In genomic region chr20:17579369-17580039, GRCh38 we compare ENCODE assay signal across 17 cellular contexts. TPM values are rescaled to one million over a fixed set of nuclear protein-coding genes. Genes with fewer than 3 reads are reported as not detected.
A peak's percentile ranks its signal among the peaks of the same experiment; 100 is the strongest.
DNase-seq lines count a peak whose midpoint lies in the region; ATAC-seq, FAIRE-seq and TF ChIP-seq lines count a peak whose summit lies in the region.
"Had no signal": no experiment of that assay in that cellular context is flagged by ENCODE, and none has a peak within 500 bp of the region (broad histone marks: within the 10 kb centered on the region; RNA-seq: fewer than 3 reads in every experiment).

No MANE protein-coding gene starts in this region.

- no peak for TF ChIP-seq POLR2A in endothelial cell of umbilical vein (IDR thresholded peaks at IDR 0.05; ENCODE audit: low read depth, low read length)

- H3K4ac ChIP-seq in H9 (ENCODE audit: low read depth, low read length) = no peak overlapping the region

- intact Hi-C loops in endothelial cell of umbilical vein (cut with micrococcal nuclease) = no loop called here

- H4K20me1 ChIP-seq in H9 (ENCODE audit: control insufficient read depth, insufficient read depth, insufficient read length) = no peaks in the 10 kb centered on the region
- H4K20me1 ChIP-seq in endothelial cell of umbilical vein (replicated peaks; ENCODE audit: control insufficient read depth, extremely low read depth, insufficient read depth, low read length) = peaks cover 5% of the 10 kb centered on the region
- H4K20me1 ChIP-seq in osteoblast (ENCODE audit: insufficient read depth, low read length) = peaks cover 88% of the 10 kb centered on the region

- H3K36me3 ChIP-seq in endothelial cell of umbilical vein (ENCODE audit: control insufficient read depth in 2 of 2, extremely low read depth in 1 of 2, insufficient read depth in 2 of 2, low read length in 2 of 2) (no peaks in the 10 kb centered on the region), osteoblast (ENCODE audit: insufficient read depth, low read length) (peaks cover 14% of the 10 kb centered on the region)

- H3K79me1 ChIP-seq in H9 (ENCODE audit: insufficient read depth, low read depth, low read length, poor library complexity, severe bottlenecking) = peaks cover 7% of the 10 kb centered on the region

- H3K27ac Mint-ChIP-seq in H9 = peak overlapping the region in 2 of 3 experiments; percentile 27 to 33; a peak in 2 of 7 replicates
- H3K27ac Mint-ChIP-seq: CD8-positive, alpha-beta T cell; stimulated activated naive CD8-positive, alpha-beta T cell treated with anti-CD3 and anti-CD28 coated beads, Interleukin-15, Interleukin-2, amounts not matched to agents 100 ng/mL and 50 ng/mL, for 24 hours had no signal

- no peak overlapping the region for H3K14ac ChIP-seq in H9 (ENCODE audit: insufficient read depth, low read length)

- H3K4me2 ChIP-seq in H9 (ENCODE audit: insufficient read depth, insufficient read length, low read length) (no peak overlapping the region), endothelial cell of umbilical vein (ENCODE audit: insufficient read depth, low read length) (no peak overlapping the region), osteoblast (ENCODE audit: insufficient read depth, low read length) (no peak overlapping the region)

- H3K56ac ChIP-seq in H9 (ENCODE audit: insufficient read length, low read depth, low read length) = no peak overlapping the region

- no peak overlapping the region for H2BK5ac ChIP-seq in H9 (ENCODE audit: insufficient read length, low read length)

- no peaks in the 10 kb centered on the region for H3K23me2 ChIP-seq in H9 (ENCODE audit: insufficient read length, low read depth, low read length, poor library complexity, severe bottlenecking)

- no peak overlapping the region for H3K4me3 Mint-ChIP-seq in H9
- H3K4me3 Mint-ChIP-seq: CD8-positive, alpha-beta T cell; stimulated activated naive CD8-positive, alpha-beta T cell treated with anti-CD3 and anti-CD28 coated beads, Interleukin-15, Interleukin-2, amounts not matched to agents 100 ng/mL and 50 ng/mL, for 24 hours had no signal

- dilution Hi-C loops in endothelial cell of umbilical vein (cut with MboI; ENCODE audit: extremely low pct_ligation_motif_present, low sequenced_read_pairs) = no loop called here

- peaks cover 0 to 6% (median 4%) of the 10 kb centered on the region in 3 experiments; a peak in 3 of 7 replicates for H3K36me3 Mint-ChIP-seq in H9 (ENCODE audit: insufficient read depth in 1 of 3, low read depth in 3 of 3)

- DNase-seq in H9 (no peak), M059J (ENCODE audit: low read depth) (peak; percentile 56), endothelial cell of umbilical vein (ENCODE audit: low read depth, low spot score) (no peak), osteoblast (ENCODE audit: insufficient read length, low spot score, missing footprints) (peak; percentile 81), SW480 (ENCODE audit: low spot score) (no peak), cerebellum (ENCODE audit: low spot score) (no peak), NCI-H774 (lab: John Stamatoyannopoulos, UW) (no peak)
- DNase-seq: activated CD4-positive, alpha-beta T cell treated with anti-CD3 and anti-CD28 coated beads for 1 hour; activated effector memory CD4-positive, alpha-beta T cell treated with Interleukin-2 at 50 U/mL for 16 hours; amniotic stem cell; CD8-positive, alpha-beta T cell; left cardiac atrium; NCI-H1105; NCI-H524 treated with DMSO at 0.1 percent for 48 hours; SHP77 treated with DMSO at 0.1 percent for 48 hours had no signal

- no peaks in the 10 kb centered on the region for H3K9me3 Mint-ChIP-seq in H9
- H3K9me3 Mint-ChIP-seq: CD8-positive, alpha-beta T cell; stimulated activated naive CD8-positive, alpha-beta T cell treated with anti-CD3 and anti-CD28 coated beads, Interleukin-15, Interleukin-2, amounts not matched to agents 100 ng/mL and 50 ng/mL, for 24 hours had no signal

- no peak overlapping the region for H2AK5ac ChIP-seq in H9 (ENCODE audit: insufficient read length, low read length)

- H3K9me1 ChIP-seq in endothelial cell of umbilical vein (replicated peaks; ENCODE audit: control insufficient read depth, extremely low read depth, insufficient read depth, low read length) = peaks cover 2% of the 10 kb centered on the region

- H3K18ac ChIP-seq in H9 (ENCODE audit: insufficient read length, low read depth, low read length) = no peak overlapping the region

- no peaks in the 10 kb centered on the region for H3K9me3 ChIP-seq in H9 (ENCODE audit: control insufficient read depth, low read depth, low read length)
- H3K9me3 ChIP-seq in endothelial cell of umbilical vein (replicated peaks; ENCODE audit: control insufficient read depth, insufficient read depth, low read length) = no peaks in the 10 kb centered on the region
- H3K9me3 ChIP-seq in osteoblast (ENCODE audit: low read depth, low read length) = no peaks in the 10 kb centered on the region

- H2BK12ac ChIP-seq in H9 (ENCODE audit: insufficient read length, low read depth, low read length) = no peak overlapping the region

- peaks cover 23% of the 10 kb centered on the region; the same call in 1 of the 2 replicates for H3K79me2 ChIP-seq in H9 (ENCODE audit: insufficient read depth, low read length)
- H3K79me2 ChIP-seq in endothelial cell of umbilical vein (ENCODE audit: control insufficient read depth, insufficient read depth, low read length) = peaks cover 94% of the 10 kb centered on the region
- H3K79me2 ChIP-seq in osteoblast (ENCODE audit: insufficient read depth, low read length) = peaks cover 96% of the 10 kb centered on the region

- no peak overlapping the region for H3K23ac ChIP-seq in H9 (ENCODE audit: insufficient read length, low read depth, low read length)

- TF ChIP-seq CTCF in H9 (conservative IDR thresholded peaks at IDR 0.05) (no peak), endothelial cell of umbilical vein (IDR thresholded peaks at IDR 0.05; ENCODE audit: extremely low read depth in 1 of 2, insufficient read depth in 1 of 2, low read depth in 1 of 2, low read length in 2 of 2) (no peak), osteoblast (IDR thresholded peaks at IDR 0.05; ENCODE audit: extremely low read depth, low read depth, low read length) (no peak)

- H3K9ac ChIP-seq in H9 (ENCODE audit: extremely low read depth, insufficient read length, low read length) (no peak overlapping the region), endothelial cell of umbilical vein (replicated peaks; ENCODE audit: extremely low read depth, insufficient read depth, low read length) (no peak overlapping the region)

- H3K27ac ChIP-seq in H9 (ENCODE audit: insufficient read length, low read depth, low read length) (no peak overlapping the region), endothelial cell of umbilical vein (ENCODE audit: insufficient read depth, low read depth, low read length) (no peak overlapping the region), osteoblast (ENCODE audit: low read depth, low read length) (no peak overlapping the region)

- H4K5ac ChIP-seq in H9 (ENCODE audit: insufficient read length, low read depth, low read length) = no peak overlapping the region

- no peak overlapping the region for H3T11ph ChIP-seq in H9 (ENCODE audit: low read length)

- CTCF ChIA-PET in endothelial cell of umbilical vein (lab: Charles Lee) = interaction anchor here (0.9 to 2.8 kb wide), 4 partner anchors 9 to 43 kb away, joined by 3 to 13 read pairs (median 8); partner anchors contain the start of gene DSTN

- ATAC-seq in HG03378 (IDR thresholded peaks at IDR 0.05; ENCODE audit: unreplicated experiment) = no peak
- ATAC-seq: CD8-positive, alpha-beta T cell; left cardiac atrium had no signal

- H3K4me3 ChIP-seq in endothelial cell of umbilical vein (replicated peaks in 1 of 3; ENCODE audit: insufficient read depth in 1 of 3, low read depth in 1 of 3, low read length in 3 of 3) (no peak overlapping the region), osteoblast (ENCODE audit: insufficient read depth, low read length) (no peak overlapping the region)

- H2BK120ac ChIP-seq in H9 (ENCODE audit: low read depth, low read length, poor library complexity, severe bottlenecking) = no peak overlapping the region

- WGBS in H9 (ENCODE audit: extremely low coverage, insufficient read length, low lambda C conversion rate) = no CpG with 5 or more reads among the region's 4 CpGs

- FAIRE-seq in endothelial cell of umbilical vein (lab: Jason Lieb, UNC) = no peak

- no peak overlapping the region for H2BK15ac ChIP-seq in H9 (ENCODE audit: low read depth, low read length)

- BruUV-seq in endothelial cell of umbilical vein (replicated peaks; lab: Mats Ljungman, UMichigan) = no TSS peak

- H3K4me1 ChIP-seq in H9 (ENCODE audit: insufficient read depth, low read length) = peaks cover 2% of the 10 kb centered on the region; the same call in 1 of the 2 replicates
- H3K4me1 ChIP-seq in endothelial cell of umbilical vein (ENCODE audit: control insufficient read depth, extremely low read depth, insufficient read depth, low read length) = peaks cover 2% of the 10 kb centered on the region
- H3K4me1 ChIP-seq in osteoblast (ENCODE audit: insufficient read depth, low read length) = peaks cover 12% of the 10 kb centered on the region

- H3K27me3 ChIP-seq in H9 (ENCODE audit: insufficient read depth, low read length) (no peaks in the 10 kb centered on the region), endothelial cell of umbilical vein (ENCODE audit: control insufficient read depth in 2 of 2, insufficient read depth in 2 of 2, low read length in 2 of 2) (no peaks in the 10 kb centered on the region), osteoblast (ENCODE audit: insufficient read depth, low read length) (no peaks in the 10 kb centered on the region)

- POLR2A ChIA-PET in endothelial cell of umbilical vein (lab: Charles Lee) = interaction anchor here (1.0 kb wide), 2 partner anchors 9 to 15 kb away, joined by 4 to 5 read pairs; partner anchors contain the start of gene DSTN

- H3K4me1 Mint-ChIP-seq in H9 = peaks cover 27 to 30% of the 10 kb centered on the region in 2 experiments

- no peaks in the 10 kb centered on the region for H3K27me3 Mint-ChIP-seq in H9 (ENCODE audit: low read depth)
- H3K27me3 Mint-ChIP-seq: stimulated activated naive CD8-positive, alpha-beta T cell treated with anti-CD3 and anti-CD28 coated beads, Interleukin-15, Interleukin-2, amounts not matched to agents 100 ng/mL and 50 ng/mL, for 24 hours had no signal

- H4K91ac ChIP-seq in H9 (ENCODE audit: insufficient read length, low read depth, low read length) = no peak overlapping the region

- H2BK20ac ChIP-seq in H9 (ENCODE audit: low read depth, low read length, poor library complexity, severe bottlenecking) = no peak overlapping the region

- H2AFZ ChIP-seq in H9 (ENCODE audit: low read length) (no peak overlapping the region), endothelial cell of umbilical vein (ENCODE audit: low read depth, low read length) (no peak overlapping the region), osteoblast (ENCODE audit: low read length) (no peak overlapping the region)

- no peak overlapping the region for H4K8ac ChIP-seq in H9 (replicated peaks; ENCODE audit: insufficient read length, low read depth, low read length)

RNA-seq across cellular contexts. Expression of gene DSTN, which starts 9.6 kb away (rescaled TPM):
- total RNA-seq in H9 (2021) = 145 and 148 TPM in 2 replicates
- total RNA-seq in M059J (2014; rRNA removed; shearing (Covaris generic)) = 452 and 584 TPM in 2 replicates
- total RNA-seq in endothelial cell of umbilical vein = 300 and 307 TPM in 2 replicates
- polyA plus RNA-seq in endothelial cell of umbilical vein = 46.8 and 66.1 TPM in 2 replicates
- polyA plus RNA-seq in endothelial cell of umbilical vein (2011; cell fraction: cytosol; rRNA removed) = 172 and 181 TPM in 2 replicates
- 71.7 and 84.7 TPM in 2 replicates for polyA plus RNA-seq in endothelial cell of umbilical vein (2011; cell fraction: nucleus; rRNA removed)
- 369 and 386 TPM in 2 replicates for polyA plus RNA-seq in endothelial cell of umbilical vein (2012)
- polyA minus RNA-seq in endothelial cell of umbilical vein = 13.6 and 16.7 TPM in 2 replicates
- polyA minus RNA-seq in endothelial cell of umbilical vein (2011; cell fraction: cytosol; rRNA and poly(A)+ RNA removed) = 32.0 TPM
- 18.4 and 19.8 TPM in 2 replicates for polyA minus RNA-seq in endothelial cell of umbilical vein (2011; cell fraction: nucleus; rRNA and poly(A)+ RNA removed)
- 627 and 634 TPM in 2 replicates for total RNA-seq in osteoblast
- total RNA-seq in cerebellum = 116 TPM

RNA-seq across cellular contexts. Expression of gene BFSP1, which starts 48.3 kb away (rescaled TPM):
- total RNA-seq in H9 (2021) (8.6 and 9.4 TPM in 2 replicates), endothelial cell of umbilical vein (3.7 and 5.2 TPM in 2 replicates), osteoblast (1.8 and 2.9 TPM in 2 replicates), cerebellum (1.5 TPM)
- 4.8 and 5.5 TPM in 2 replicates for total RNA-seq in M059J (2014; rRNA removed; shearing (Covaris generic))
- 2.5 and 3.1 TPM in 2 replicates for polyA plus RNA-seq in endothelial cell of umbilical vein
- 4.1 and 4.5 TPM in 2 replicates for polyA plus RNA-seq in endothelial cell of umbilical vein (2011; cell fraction: cytosol; rRNA removed)
- 4.0 and 4.6 TPM in 2 replicates for polyA plus RNA-seq in endothelial cell of umbilical vein (2011; cell fraction: nucleus; rRNA removed)
- polyA plus RNA-seq in endothelial cell of umbilical vein (2012) = 3.9 and 4.4 TPM in 2 replicates
- 2.9 and 3.3 TPM in 2 replicates for polyA minus RNA-seq in endothelial cell of umbilical vein
- polyA minus RNA-seq in endothelial cell of umbilical vein (2011; cell fraction: cytosol; rRNA and poly(A)+ RNA removed) = 1.4 TPM
- polyA minus RNA-seq in endothelial cell of umbilical vein (2011; cell fraction: nucleus; rRNA and poly(A)+ RNA removed) = 1.2 and 1.5 TPM in 2 replicates

Comparison
In these comparisons a context has a peak if more than half of its experiments do, and no peak if none do; other contexts are left out.
1. DNase-seq: peak in M059J (single experiment) and osteoblast (single experiment); none in H9 (single experiment), endothelial cell of umbilical vein (single experiment), SW480 (single experiment), cerebellum (single experiment) and NCI-H774 (single experiment).